In the genomic region with DNA sequence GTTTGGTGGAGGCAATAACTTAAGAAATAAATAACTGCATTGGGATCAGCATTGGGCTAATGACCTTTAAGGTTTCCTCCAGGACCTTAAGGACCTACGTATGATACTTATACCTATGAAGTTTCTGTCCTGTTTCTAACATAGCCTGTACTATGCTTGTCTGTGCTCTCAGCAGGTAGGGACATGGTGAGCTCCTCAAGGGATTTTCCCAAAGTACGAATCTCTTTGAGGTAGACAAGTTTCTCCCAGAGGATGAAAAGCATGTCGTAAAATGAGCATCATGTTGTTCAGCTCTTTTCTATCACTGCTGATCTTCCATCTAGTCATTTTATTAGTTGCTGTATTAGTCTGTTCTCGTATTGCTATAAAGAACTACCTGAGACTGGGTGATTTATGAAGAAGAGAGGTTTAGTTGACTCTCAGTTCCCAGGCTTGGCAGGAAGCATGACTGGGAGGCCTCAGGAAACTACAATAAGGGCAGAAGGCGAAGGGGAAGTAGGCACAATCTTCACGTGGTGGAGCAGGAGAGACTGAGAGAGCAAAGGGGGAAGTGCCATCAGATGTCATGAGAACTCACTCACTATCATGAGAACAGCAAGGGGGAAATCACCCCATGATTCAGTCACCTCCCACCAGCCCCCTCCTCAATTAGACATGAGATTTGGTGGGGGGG, we compare ENCODE assay signal across 12 cellular contexts.
A peak's percentile ranks its signal among the peaks of the same experiment; 100 is the strongest.
DNase-seq lines count a peak whose midpoint lies in the region; ATAC-seq and TF ChIP-seq lines count a peak whose summit lies in the region.
"Had no signal": no experiment of that assay in that cellular context is flagged by ENCODE, and none has a peak within 500 bp of the region (broad histone marks: within the 10 kb centered on the region; RNA-seq: fewer than 3 reads in every experiment).

No MANE protein-coding gene starts in this region.

- H3K4me3 ChIP-seq in right cardiac atrium (ENCODE audit: low read length) = no peak overlapping the region
- H3K4me3 ChIP-seq in Peyer's patch = no peak overlapping the region
- H3K4me3 ChIP-seq: stomach had no signal

- no peak overlapping the region for H3K27ac ChIP-seq in right cardiac atrium (ENCODE audit: low read length)
- peak overlapping the region in 1 of 4 donors; percentile 32 for H3K27ac ChIP-seq in Peyer's patch

- TF ChIP-seq CTCF in Peyer's patch (IDR thresholded peaks at IDR 0.05) = no peak

- no peaks in the 10 kb centered on the region for H3K9me3 ChIP-seq in right cardiac atrium (ENCODE audit: control insufficient read depth, low read length)
- H3K9me3 ChIP-seq in Peyer's patch = peaks cover 0 to 4% (median 0%) of the 10 kb centered on the region in 4 donors

- TF ChIP-seq POLR2A in Peyer's patch (IDR thresholded peaks at IDR 0.05) = no peak

- no peak for DNase-seq in Right ventricle myocardium superior
- DNase-seq in right cardiac atrium = no peak
- DNase-seq in Peyer's patch = peak in 2 of 3 donors; percentile 42 to 65
- peak; percentile 57 for DNase-seq in dermis blood vessel endothelial cell
- peak; percentile 9 for DNase-seq in stimulated activated naive CD8-positive, alpha-beta T cell treated with anti-CD3 and anti-CD28 coated beads, Interleukin-15, Interleukin-2, amounts not matched to agents 100 U/mL and 50 U/mL, for 24 hours
- DNase-seq in SHP77 treated with DMSO at 0.1 percent for 48 hours (lab: John Stamatoyannopoulos, UW) = no peak
- no peak for DNase-seq in cerebellum (ENCODE audit: low spot score)
- DNase-seq: activated effector memory CD4-positive, alpha-beta T cell treated with anti-CD3 and anti-CD28 coated beads, Interleukin-2, amount 50 U/mL, for 16 hours; IMR-90; NCI-H524; stomach had no signal

- intact Hi-C loops in Right ventricle myocardium superior (cut with DNase I) (no loop called here), right cardiac atrium (cut with DNase I) (no loop called here)

- 66% methylated on average over 6 of the region's 6 CpGs for whole genome bisulfite sequencing in right cardiac atrium

- H3K36me3 ChIP-seq in Peyer's patch = no peaks in the 10 kb centered on the region
- H3K36me3 ChIP-seq: stomach had no signal

- H3K27me3 ChIP-seq in right cardiac atrium (ENCODE audit: control insufficient read depth, insufficient read depth) (no peaks in the 10 kb centered on the region), Peyer's patch (no peaks in the 10 kb centered on the region)

- ATAC-seq in Right ventricle myocardium superior (ENCODE audit: poor library complexity) (peak; percentile 41), right cardiac atrium (no peak), GM19328 (IDR thresholded peaks at IDR 0.05; ENCODE audit: unreplicated experiment) (no peak)
- ATAC-seq in stimulated activated naive CD8-positive, alpha-beta T cell treated with anti-CD3 and anti-CD28 coated beads, Interleukin-15, Interleukin-2, amounts not matched to agents 100 U/mL and 50 U/mL, for 24 hours = no peak

- H3K4me1 ChIP-seq in right cardiac atrium (ENCODE audit: control insufficient read depth, insufficient read depth, low read length) (no peaks in the 10 kb centered on the region), Peyer's patch (no peaks in the 10 kb centered on the region)
- H3K4me1 ChIP-seq: stomach had no signal

Comparison
In these comparisons a context has a peak if more than half of its experiments do, and no peak if none do; other contexts are left out.
1. DNase-seq: peak in Peyer's patch (2 of 3), dermis blood vessel endothelial cell (single experiment) and stimulated activated naive CD8-positive, alpha-beta T cell treated with anti-CD3 and anti-CD28 coated beads, Interleukin-15, Interleukin-2, amounts not matched to agents 100 U/mL and 50 U/mL, for 24 hours (single experiment); none in Right ventricle myocardium superior (single experiment), right cardiac atrium (0 of 3), SHP77 treated with DMSO at 0.1 percent for 48 hours (single experiment) and cerebellum (single experiment).